Comparison of ENCODE assay signal across 21 cellular contexts in the genomic region with DNA sequence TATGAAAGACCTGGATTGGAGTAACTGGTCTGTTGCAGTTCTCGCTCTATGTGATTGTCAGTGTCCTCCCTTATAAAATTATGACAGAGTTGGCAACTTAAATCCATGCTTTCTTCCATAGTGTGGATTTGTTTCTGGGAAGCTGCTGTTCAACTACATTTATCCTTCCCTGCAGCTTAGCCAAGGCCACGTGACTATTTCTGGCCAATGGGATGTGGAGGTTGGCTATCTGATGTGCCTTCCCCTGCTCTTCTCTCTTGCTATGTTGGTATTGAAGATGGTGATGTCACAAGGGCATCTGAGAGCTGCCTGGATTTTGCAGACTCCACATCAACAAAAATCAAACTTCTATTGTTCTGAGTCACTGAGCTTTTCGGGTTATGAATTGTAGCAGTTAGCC.
DNase-seq lines count a peak whose midpoint lies in the region; ATAC-seq, FAIRE-seq and TF ChIP-seq lines count a peak whose summit lies in the region.
"Had no signal": no experiment of that assay in that cellular context is flagged by ENCODE, and none has a peak within 500 bp of the region (broad histone marks: within the 10 kb centered on the region; RNA-seq: fewer than 3 reads in every experiment).

No MANE protein-coding gene starts in this region.

- H3K9ac ChIP-seq in GM12878 (ENCODE audit: control insufficient read depth, insufficient read depth, low read length) (no peak overlapping the region), trophoblast cell (ENCODE audit: low read length) (no peak overlapping the region)

- H3K36me3 ChIP-seq in GM12878 (ENCODE audit: control insufficient read depth in 2 of 2, insufficient read depth in 2 of 2, low read length in 1 of 2) (no peaks in the 10 kb centered on the region), trophoblast cell (ENCODE audit: control insufficient read depth in 1 of 2, insufficient read depth in 2 of 2, low read length in 2 of 2) (no peaks in the 10 kb centered on the region)
- H3K36me3 ChIP-seq: SJSA1 had no signal

- no peak overlapping the region for H2AFZ ChIP-seq in GM12878 (ENCODE audit: control insufficient read depth, low read depth, low read length)
- no peak overlapping the region for H2AFZ ChIP-seq in trophoblast cell (ENCODE audit: insufficient read depth, low read length, poor library complexity)
- H2AFZ ChIP-seq: GM23338 had no signal

- no TSS peak for BruUV-seq in GM12878 (replicated peaks; lab: Mats Ljungman, UMichigan)

- H2BK12ac ChIP-seq in trophoblast cell (ENCODE audit: low read length), result no peak overlapping the region

- H4K8ac ChIP-seq in trophoblast cell (ENCODE audit: low read depth, low read length), result no peak overlapping the region

- no peaks in the 10 kb centered on the region for H4K20me1 ChIP-seq in GM12878 (ENCODE audit: control insufficient read depth, insufficient read depth)

- H3K14ac ChIP-seq in trophoblast cell (ENCODE audit: low read length), result no peak overlapping the region

- no peak overlapping the region for H4K12ac ChIP-seq in trophoblast cell (ENCODE audit: low read depth, low read length)

- no peak overlapping the region for H3K18ac ChIP-seq in trophoblast cell (ENCODE audit: low read length)

- no peak overlapping the region for H3K4ac ChIP-seq in trophoblast cell (ENCODE audit: low read depth, low read length)

- no peaks in the 10 kb centered on the region for H3K27me3 ChIP-seq in GM12878 (replicated peaks in 1 of 2; ENCODE audit: control insufficient read depth in 2 of 2, insufficient read depth in 2 of 2, low read length in 1 of 2)
- H3K27me3 ChIP-seq in trophoblast cell (ENCODE audit: insufficient read depth, low read length), result no peaks in the 10 kb centered on the region
- H3K27me3 ChIP-seq: SJSA1 had no signal

- no peak for FAIRE-seq in GM12878 (lab: Jason Lieb, UNC)
- FAIRE-seq in frontal cortex (lab: Jason Lieb, UNC), result no peak
- FAIRE-seq: A204.1 had no signal

- peak overlapping the region; percentile 33 for H3K23ac ChIP-seq in trophoblast cell (ENCODE audit: low read length)

- no peak overlapping the region for H4K91ac ChIP-seq in trophoblast cell (ENCODE audit: low read depth, low read length)

- H3K4me3 ChIP-seq in GM12878 (no peak overlapping the region), trophoblast cell (ENCODE audit: low read depth, low read length) (no peak overlapping the region)
- H3K4me3 ChIP-seq: GM23338, SJSA1 had no signal

- H3K79me2 ChIP-seq in GM12878 (ENCODE audit: control insufficient read depth, insufficient read depth, low read length), result no peaks in the 10 kb centered on the region
- no peaks in the 10 kb centered on the region for H3K79me2 ChIP-seq in trophoblast cell (ENCODE audit: control insufficient read depth, insufficient read depth, low read length, poor library complexity)

- no peak for TF ChIP-seq CTCF in GM12878 (IDR thresholded peaks at IDR 0.05 in 2 of 3, conservative IDR thresholded peaks at IDR 0.05 in 1 of 3; ENCODE audit: control insufficient read depth in 2 of 3, extremely low read depth in 1 of 3, insufficient read depth in 1 of 3, low read depth in 3 of 3, low read length in 3 of 3)

- 43% methylated on average over 3 of the region's 3 CpGs for WGBS in GM12878 (ENCODE audit: insufficient coverage, insufficient replicate concordance, low lambda C conversion rate, missing lambda C conversion rate)
- no CpG with 5 or more reads among the region's 3 CpGs for WGBS in trophoblast cell (ENCODE audit: extremely low coverage, insufficient coverage, insufficient read length)

- CTCF ChIA-PET in GM12878 (lab: Yijun Ruan, JAX), result interaction anchor here (1.2 kb wide), 1 partner anchor 31 kb away, joined by 4 read pairs; no protein-coding TSS in a partner anchor

- no peak overlapping the region for H2BK5ac ChIP-seq in trophoblast cell (ENCODE audit: low read depth, low read length, poor library complexity)

- no peak overlapping the region for H2AK5ac ChIP-seq in trophoblast cell (ENCODE audit: low read length)

- SMC1A ChIA-PET in GM12878 (lab: Charles Lee; ENCODE audit: uncharacterized antibody, unreplicated experiment), result interaction anchor here (1.0 kb wide), 1 partner anchor 13 kb away, joined by 3 read pairs; no protein-coding TSS in a partner anchor

- no peak for TF ChIP-seq RAD21 in GM12878 (IDR thresholded peaks at IDR 0.05; ENCODE audit: insufficient read depth, low read depth, low read length)

- TF ChIP-seq POLR2A in GM12878 (IDR thresholded peaks at IDR 0.05; ENCODE audit: low read depth, low read length), result no peak

- RAD21 ChIA-PET in GM12878 (lab: Charles Lee; ENCODE audit: unreplicated experiment), result interaction anchor here (0.5 kb wide), 1 partner anchor 33 kb away, joined by 3 read pairs; no protein-coding TSS in a partner anchor

- intact Hi-C loops in GM12878 (cut with micrococcal nuclease; ENCODE audit: unreplicated experiment), result no loop called here

- H2BK120ac ChIP-seq in trophoblast cell (ENCODE audit: insufficient read depth, low read length, poor library complexity), result no peak overlapping the region

- H3K9me3 ChIP-seq in GM12878 (replicated peaks; ENCODE audit: control insufficient read depth, insufficient read depth, low read length) (no peaks in the 10 kb centered on the region), trophoblast cell (ENCODE audit: insufficient read depth, low read depth, low read length) (no peaks in the 10 kb centered on the region)
- H3K9me3 ChIP-seq: SJSA1 had no signal

- ATAC-seq in GM12878 (no peak), HG02798 (IDR thresholded peaks at IDR 0.05; ENCODE audit: poor library complexity, unreplicated experiment) (no peak)
- ATAC-seq: GM23338, T-cell had no signal

- H3K4me1 ChIP-seq in GM12878 (ENCODE audit: control insufficient read depth, insufficient read depth, low read length) (no peaks in the 10 kb centered on the region), trophoblast cell (ENCODE audit: control insufficient read depth in 1 of 2, insufficient read depth in 2 of 2, low read length in 2 of 2) (no peaks in the 10 kb centered on the region)

- POLR2A ChIA-PET in GM12878 (lab: Charles Lee), result no interaction called here

- in situ Hi-C loops in GM12878 (cut with MboI), result no loop called here

- H3K79me1 ChIP-seq in trophoblast cell (ENCODE audit: low read length), result no peaks in the 10 kb centered on the region

- DNase-seq in Daoy (ENCODE audit: low read depth), result peak; percentile 2
- peak; percentile 10 for DNase-seq in NAMALWA (ENCODE audit: low spot score)
- DNase-seq in GM12878 (ENCODE audit: low read depth, low spot score), result no peak
- DNase-seq in trophoblast cell, result no peak
- DNase-seq in frontal cortex (ENCODE audit: low spot score in 2 of 2), result no peak
- no peak for DNase-seq in LoVo (ENCODE audit: low spot score)
- DNase-seq: C1 segment of cervical spinal cord; CD4-positive, alpha-beta memory T cell; DMS 273 treated with DMSO at 0.1 percent for 48 hours; DMS79; H9; Kasumi-1; NCI-H2029; NCI-H526 treated with DMSO at 0.1 percent for 48 hours; Right ventricle myocardium superior; RPMI8226; T-cell had no signal

- no peak overlapping the region for H3K27ac ChIP-seq in GM12878 (ENCODE audit: control insufficient read depth, insufficient read depth)
- H3K27ac ChIP-seq in trophoblast cell (ENCODE audit: low read depth, low read length), result no peak overlapping the region

- H3K4me2 ChIP-seq in GM12878 (ENCODE audit: control insufficient read depth, insufficient read depth), result no peak overlapping the region
- no peak overlapping the region for H3K4me2 ChIP-seq in trophoblast cell (ENCODE audit: low read length)
- H3K4me2 ChIP-seq: GM23338 had no signal

- TF ChIP-seq EP300 in GM12878 (IDR thresholded peaks at IDR 0.05; ENCODE audit: borderline replicate concordance in 1 of 2, control insufficient read depth in 1 of 2, low read depth in 2 of 2, low read length in 2 of 2), result no peak

TF ChIP-seq in GM12878, 131 proteins besides CTCF, POLR2A, EP300 and RAD21:
- TF ChIP-seq, protein P1, sequence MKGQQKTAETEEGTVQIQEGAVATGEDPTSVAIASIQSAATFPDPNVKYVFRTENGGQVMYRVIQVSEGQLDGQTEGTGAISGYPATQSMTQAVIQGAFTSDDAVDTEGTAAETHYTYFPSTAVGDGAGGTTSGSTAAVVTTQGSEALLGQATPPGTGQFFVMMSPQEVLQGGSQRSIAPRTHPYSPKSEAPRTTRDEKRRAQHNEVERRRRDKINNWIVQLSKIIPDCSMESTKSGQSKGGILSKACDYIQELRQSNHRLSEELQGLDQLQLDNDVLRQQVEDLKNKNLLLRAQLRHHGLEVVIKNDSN (IDR thresholded peaks at IDR 0.05; ENCODE audit: borderline replicate concordance, extremely low read length, insufficient read depth, low read depth, low read length), result peak; percentile 26
- TF ChIP-seq NBN (IDR thresholded peaks at IDR 0.05), result no peak
TF ChIP-seq in GM12878: peak in this region for 1.

Comparison
In these comparisons a context has a peak if more than half of its experiments do, and no peak if none do; other contexts are left out.
1. DNase-seq: peak in Daoy (single experiment) and NAMALWA (single experiment); none in GM12878 (single experiment), trophoblast cell (0 of 2), frontal cortex (0 of 2) and LoVo (single experiment).